In genomic region chr19:13880059-13880672, GRCh38 we compare ENCODE assay signal across 1 cellular context.
TF ChIP-seq lines count a peak whose summit lies in the region.

No MANE protein-coding gene starts in this region.

TF ChIP-seq in HEK293, 187 proteins besides CTCF, POLR2A, EP300 and RAD21 (continued from another document and continues in another):
- TF ChIP-seq ZNF488 (tag by site-specific recombination; IDR thresholded peaks at IDR 0.05), result no peak
- no peak for TF ChIP-seq ZNF433 (tag by site-specific recombination; IDR thresholded peaks at IDR 0.05; ENCODE audit: low read depth)
- TF ChIP-seq AEBP2 (tag by site-specific recombination; IDR thresholded peaks at IDR 0.05; ENCODE audit: borderline replicate concordance), result no peak
- TF ChIP-seq EGR2 (tag by site-specific recombination; IDR thresholded peaks at IDR 0.05; ENCODE audit: low read depth), result peak; percentile 56; the same call in 1 of the 2 replicates
- peak; percentile 49 for TF ChIP-seq ZNF335 (tag by site-specific recombination; conservative IDR thresholded peaks at IDR 0.05)
- TF ChIP-seq ZFP41 (tag by site-specific recombination; IDR thresholded peaks at IDR 0.05; ENCODE audit: borderline replicate concordance), result no peak
- no peak for TF ChIP-seq ZNF670 (tag by site-specific recombination; IDR thresholded peaks at IDR 0.05; ENCODE audit: low read depth)
- no peak for TF ChIP-seq ZSCAN18 (tag by site-specific recombination; IDR thresholded peaks at IDR 0.05)
- no peak for TF ChIP-seq ZBTB20 (tag by site-specific recombination; IDR thresholded peaks at IDR 0.05)
- 0 out of 2 replicates have a peak, but pooled peaks have one; percentile 16 for TF ChIP-seq YY2 (tag by site-specific recombination; IDR thresholded peaks at IDR 0.05)
- TF ChIP-seq ZNF18 (tag by site-specific recombination; IDR thresholded peaks at IDR 0.05), result no peak
- TF ChIP-seq IKZF3 (tag by site-specific recombination; IDR thresholded peaks at IDR 0.05), result no peak
- TF ChIP-seq ZNF792 (tag by site-specific recombination; IDR thresholded peaks at IDR 0.05), result no peak
- TF ChIP-seq ZNF510 (tag by site-specific recombination; IDR thresholded peaks at IDR 0.05; ENCODE audit: insufficient replicate concordance), result no peak
- peak; percentile 96 for TF ChIP-seq HIC1 (tag by site-specific recombination; IDR thresholded peaks at IDR 0.05)
- TF ChIP-seq ZNF138 (tag by site-specific recombination; IDR thresholded peaks at IDR 0.05; ENCODE audit: borderline replicate concordance), result no peak
- TF ChIP-seq BCL11A (tag by site-specific recombination; IDR thresholded peaks at IDR 0.05; ENCODE audit: low read depth), result peak; percentile 81; the same call in 1 of the 2 replicates
- no peak for TF ChIP-seq ZNF266 (tag by site-specific recombination; IDR thresholded peaks at IDR 0.05; ENCODE audit: low read depth)
- no peak for TF ChIP-seq ZNF157 (tag by site-specific recombination; IDR thresholded peaks at IDR 0.05)
- TF ChIP-seq KLF10 (tag by site-specific recombination; IDR thresholded peaks at IDR 0.05), result peak; percentile 73; the same call in 1 of the 2 replicates
- TF ChIP-seq ZBTB26 (tag by site-specific recombination; optimal IDR thresholded peaks at IDR 0.05), result peak; percentile 48
- TF ChIP-seq ZNF133 (tag by site-specific recombination; IDR thresholded peaks at IDR 0.05), result no peak
- no peak for TF ChIP-seq ZSCAN16 (tag by site-specific recombination; IDR thresholded peaks at IDR 0.05)
- peak; percentile 23; the same call in 1 of the 2 replicates for TF ChIP-seq SP2 (tag by site-specific recombination; IDR thresholded peaks at IDR 0.05)
- TF ChIP-seq ZNF280C (tag by site-specific recombination; IDR thresholded peaks at IDR 0.05), result no peak
- TF ChIP-seq PRDM1 (tag by site-specific recombination; IDR thresholded peaks at IDR 0.05), result no peak
- TF ChIP-seq ZNF645 (tag by site-specific recombination; IDR thresholded peaks at IDR 0.05), result no peak
- no peak for TF ChIP-seq ZNF248 (tag by site-specific recombination; IDR thresholded peaks at IDR 0.05)
- no peak for TF ChIP-seq KLF7 (tag by site-specific recombination; IDR thresholded peaks at IDR 0.05; ENCODE audit: borderline replicate concordance)
- no peak for TF ChIP-seq ZNF747 (tag by site-specific recombination; IDR thresholded peaks at IDR 0.05)
- TF ChIP-seq ZNF571 (tag by site-specific recombination; IDR thresholded peaks at IDR 0.05), result no peak
- TF ChIP-seq TSHZ1 (tag by site-specific recombination; IDR thresholded peaks at IDR 0.05; ENCODE audit: borderline replicate concordance), result peak; percentile 35; the same call in 1 of the 2 replicates
- no peak for TF ChIP-seq ZNF596 (tag by site-specific recombination; IDR thresholded peaks at IDR 0.05)
- no peak; the same call in 1 of the 2 replicates for TF ChIP-seq PRDM4 (tag by site-specific recombination; IDR thresholded peaks at IDR 0.05)
- TF ChIP-seq GLI4 (tag by site-specific recombination; IDR thresholded peaks at IDR 0.05), result no peak
- TF ChIP-seq ZSCAN5A (tag by site-specific recombination; IDR thresholded peaks at IDR 0.05), result no peak
- peak; percentile 90 for TF ChIP-seq SP7 (tag by site-specific recombination; IDR thresholded peaks at IDR 0.05)
- no peak for TF ChIP-seq ZNF146 (tag by site-specific recombination; IDR thresholded peaks at IDR 0.05)
- TF ChIP-seq ZNF274 (IDR thresholded peaks at IDR 0.05; ENCODE audit: low read length), result no peak
- TF ChIP-seq ZNF274 (tag by site-specific recombination; IDR thresholded peaks at IDR 0.05; ENCODE audit: borderline replicate concordance), result no peak
- no peak for TF ChIP-seq MYNN (tag by site-specific recombination; IDR thresholded peaks at IDR 0.05; ENCODE audit: borderline replicate concordance)
- TF ChIP-seq ZNF629 (tag by site-specific recombination; IDR thresholded peaks at IDR 0.05), result peak; percentile 90
